In genomic region chr1:22279735-22280134, GRCh38 we compare ENCODE assay signal across 1 cellular context.
TF ChIP-seq lines count a peak whose summit lies in the region.

No MANE protein-coding gene starts in this region.

TF ChIP-seq in WTC11, 78 proteins besides CTCF, POLR2A, EP300 and RAD21 (continued from another document):
- TF ChIP-seq ZNF281 (CRISPR knock-in tag; IDR thresholded peaks at IDR 0.05) (no peak), GRHL2 (CRISPR knock-in tag; IDR thresholded peaks at IDR 0.05; ENCODE audit: insufficient replicate concordance, severe bottlenecking) (no peak)
